Comparison of ENCODE assay signal across 18 cellular contexts in the genomic region with DNA sequence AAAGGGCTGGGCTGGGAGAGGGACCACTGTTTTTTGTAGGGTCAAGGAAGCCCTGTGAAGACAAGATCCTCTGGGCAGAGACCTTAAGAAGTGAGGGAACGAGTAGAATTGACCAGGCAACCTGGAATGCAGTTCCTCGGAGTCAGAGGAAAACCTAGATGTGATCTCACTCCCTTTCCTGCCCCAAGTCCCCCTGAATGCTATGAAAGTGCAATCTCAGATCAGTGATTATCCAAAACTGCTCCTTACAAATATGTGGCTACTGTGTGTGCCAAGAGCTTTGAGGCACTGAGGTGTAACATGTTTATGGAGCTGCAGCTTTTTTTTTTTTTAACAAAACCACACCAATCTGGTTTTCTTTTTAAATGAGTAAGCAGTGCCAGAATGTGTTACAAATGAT. TPM values are rescaled to one million over a fixed set of nuclear protein-coding genes. Genes with fewer than 3 reads are reported as not detected.
DNase-seq lines count a peak whose midpoint lies in the region; ATAC-seq and TF ChIP-seq lines count a peak whose summit lies in the region.
"Had no signal": no experiment of that assay in that cellular context is flagged by ENCODE, and none has a peak within 500 bp of the region (broad histone marks: within the 10 kb centered on the region; RNA-seq: fewer than 3 reads in every experiment).

No MANE protein-coding gene starts in this region.

- no peaks in the 10 kb centered on the region for H3K9me3 Mint-ChIP-seq in activated CD4-positive, alpha-beta T cell treated with anti-CD3 and anti-CD28 coated beads, Interleukin-2, amount 10 ng/mL, durations not matched to agents 24 days and 14 days
- H3K9me3 Mint-ChIP-seq: activated CD4-positive, alpha-beta T cell treated with anti-CD3 and anti-CD28 coated beads, Interleukin-2, amount 10 ng/mL, durations not matched to agents 7 days and 5 days; activated naive CD8-positive, alpha-beta T cell treated with anti-CD3 and anti-CD28 coated beads, Interleukin-2, amount 50 U/mL, for 24 hours; T-helper 2 cell treated with Interferon-gamma antibody and Interleukin-4, amounts not matched to agents 5 μg/mL and 100 μg/mL, for 36 hours had no signal

- H3K4me1 Mint-ChIP-seq in activated CD4-positive, alpha-beta T cell treated with anti-CD3 and anti-CD28 coated beads, Interleukin-2, amount 10 ng/mL, durations not matched to agents 24 days and 14 days = no peaks in the 10 kb centered on the region
- H3K4me1 Mint-ChIP-seq: activated CD4-positive, alpha-beta T cell treated with anti-CD3 and anti-CD28 coated beads, Interleukin-2, amount 10 ng/mL, durations not matched to agents 7 days and 5 days; activated naive CD8-positive, alpha-beta T cell treated with anti-CD3 and anti-CD28 coated beads, Interleukin-2, amount 50 U/mL, for 24 hours had no signal

- H3K36me3 Mint-ChIP-seq in activated CD4-positive, alpha-beta T cell treated with anti-CD3 and anti-CD28 coated beads, Interleukin-2, amount 10 ng/mL, durations not matched to agents 24 days and 14 days (ENCODE audit: low read depth) = no peaks in the 10 kb centered on the region

- intact Hi-C loops in activated CD4-positive, alpha-beta T cell treated with anti-CD3 and anti-CD28 coated beads, Interleukin-2, amount 10 ng/mL, durations not matched to agents 24 days and 14 days (cut with micrococcal nuclease) = no loop called here

- DNase-seq in AG20443 (ENCODE audit: low spot score) (peak; percentile 37), HS-27A (ENCODE audit: low read depth) (peak; percentile 46), astrocyte of the spinal cord (ENCODE audit: low read depth, low spot score) (peak; percentile 43), kidney glomerular epithelial cell (lab: John Stamatoyannopoulos, UW) (peak; percentile 96), GDM1 (lab: John Stamatoyannopoulos, UW) (no peak)
- no peak for DNase-seq in activated CD4-positive, alpha-beta T cell treated with anti-CD3 and anti-CD28 coated beads, Interleukin-2, amount 10 ng/mL, durations not matched to agents 24 days and 14 days
- DNase-seq: activated CD4-positive, alpha-beta T cell treated with anti-CD3 and anti-CD28 coated beads, Interleukin-2, amount 10 ng/mL, durations not matched to agents 7 days and 5 days; activated naive CD8-positive, alpha-beta T cell treated with anti-CD3 and anti-CD28 coated beads, Interleukin-2, amount 50 U/mL, for 24 hours; activated T-cell treated with anti-CD3 and anti-CD28 coated beads, Interleukin-2, amount 50 U/mL, for 48 hours; gastrocnemius medialis; NCI-H187; NCI-H69; posterior cingulate gyrus; stimulated activated CD4-positive, alpha-beta T cell treated with anti-CD3 and anti-CD28 coated beads, Interleukin-15, amount 100 ng/mL, for 24 hours had no signal

- in situ Hi-C loops in astrocyte of the spinal cord (cut with HindIII; ENCODE audit: low sequenced_read_pairs) = no loop called here

- no peak overlapping the region for H3K4me3 Mint-ChIP-seq in activated CD4-positive, alpha-beta T cell treated with anti-CD3 and anti-CD28 coated beads, Interleukin-2, amount 10 ng/mL, durations not matched to agents 24 days and 14 days
- H3K4me3 Mint-ChIP-seq: activated CD4-positive, alpha-beta T cell treated with anti-CD3 and anti-CD28 coated beads, Interleukin-2, amount 10 ng/mL, durations not matched to agents 7 days and 5 days; activated naive CD8-positive, alpha-beta T cell treated with anti-CD3 and anti-CD28 coated beads, Interleukin-2, amount 50 U/mL, for 24 hours; T-helper 2 cell treated with Interferon-gamma antibody and Interleukin-4, amounts not matched to agents 5 μg/mL and 100 μg/mL, for 36 hours had no signal

- ATAC-seq in GM19351 (IDR thresholded peaks at IDR 0.05; ENCODE audit: unreplicated experiment) (no peak), GM21528 (IDR thresholded peaks at IDR 0.05; ENCODE audit: low FRiP score, unreplicated experiment) (no peak)
- ATAC-seq: activated naive CD8-positive, alpha-beta T cell treated with anti-CD3 and anti-CD28 coated beads, Interleukin-2, amount 50 U/mL, for 24 hours; gastrocnemius medialis; K562 had no signal

- H3K27ac Mint-ChIP-seq in activated CD4-positive, alpha-beta T cell treated with anti-CD3 and anti-CD28 coated beads, Interleukin-2, amount 10 ng/mL, durations not matched to agents 24 days and 14 days = no peak overlapping the region
- H3K27ac Mint-ChIP-seq: activated CD4-positive, alpha-beta T cell treated with anti-CD3 and anti-CD28 coated beads, Interleukin-2, amount 10 ng/mL, durations not matched to agents 7 days and 5 days; activated naive CD8-positive, alpha-beta T cell treated with anti-CD3 and anti-CD28 coated beads, Interleukin-2, amount 50 U/mL, for 24 hours; T-helper 2 cell treated with Interferon-gamma antibody and Interleukin-4, amounts not matched to agents 5 μg/mL and 100 μg/mL, for 36 hours had no signal

- H3K27me3 Mint-ChIP-seq in activated CD4-positive, alpha-beta T cell treated with anti-CD3 and anti-CD28 coated beads, Interleukin-2, amount 10 ng/mL, durations not matched to agents 24 days and 14 days = no peaks in the 10 kb centered on the region
- H3K27me3 Mint-ChIP-seq: activated CD4-positive, alpha-beta T cell treated with anti-CD3 and anti-CD28 coated beads, Interleukin-2, amount 10 ng/mL, durations not matched to agents 7 days and 5 days had no signal

- no peak for TF ChIP-seq CTCF in astrocyte of the spinal cord (IDR thresholded peaks at IDR 0.05; ENCODE audit: low read depth, low read length)

- no peak overlapping the region for H3K4me3 ChIP-seq in astrocyte of the spinal cord (ENCODE audit: low read depth, low read length)
- H3K4me3 ChIP-seq: gastrocnemius medialis, K562 had no signal

RNA-seq across cellular contexts. Expression of a gene that starts 35.8 kb away (rescaled TPM):
- total RNA-seq in activated CD4-positive, alpha-beta T cell treated with anti-CD3 and anti-CD28 coated beads, Interleukin-2, amount 10 ng/mL, durations not matched to agents 24 days and 14 days = not detected in 2 replicates
- total RNA-seq: activated CD4-positive, alpha-beta T cell treated with anti-CD3 and anti-CD28 coated beads, Interleukin-2, amount 10 ng/mL, durations not matched to agents 7 days and 5 days had no signal

Comparison
In these comparisons a context has a peak if more than half of its experiments do, and no peak if none do; other contexts are left out.
1. DNase-seq: peak in AG20443 (single experiment), HS-27A (single experiment), astrocyte of the spinal cord (single experiment) and kidney glomerular epithelial cell (single experiment); none in activated CD4-positive, alpha-beta T cell treated with anti-CD3 and anti-CD28 coated beads, Interleukin-2, amount 10 ng/mL, durations not matched to agents 24 days and 14 days (single experiment) and GDM1 (single experiment).